ENCODE assay signal across 10 cellular contexts in the genomic region with DNA sequence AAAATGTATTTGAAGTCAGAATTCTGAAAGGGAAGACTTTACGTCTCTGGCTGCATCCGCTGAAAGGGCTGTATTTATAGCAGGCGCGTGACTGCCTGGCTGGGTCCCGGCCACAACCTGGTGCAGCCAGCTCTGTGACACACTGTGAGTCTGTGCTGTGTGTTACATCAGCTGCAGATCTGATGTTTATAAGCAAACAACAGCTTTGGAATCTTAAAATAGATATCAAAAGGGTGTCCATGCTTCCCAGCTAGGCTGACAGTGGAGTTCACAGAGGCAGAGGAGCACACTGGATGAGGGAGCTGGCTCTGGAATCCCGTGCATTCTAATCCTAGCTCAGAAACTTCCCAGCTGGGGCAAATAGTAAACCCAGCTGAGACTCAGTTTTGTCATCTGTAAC.
DNase-seq lines count a peak whose midpoint lies in the region; ATAC-seq and TF ChIP-seq lines count a peak whose summit lies in the region.
"Had no signal": no experiment of that assay in that cellular context is flagged by ENCODE, and none has a peak within 500 bp of the region (broad histone marks: within the 10 kb centered on the region; RNA-seq: fewer than 3 reads in every experiment).

No MANE protein-coding gene starts in this region.

- no peaks in the 10 kb centered on the region for H3K9me3 Mint-ChIP-seq in activated CD8-positive, alpha-beta T cell treated with anti-CD3 and anti-CD28 coated beads, Interleukin-2, amount 10 ng/mL, durations not matched to agents 7 days and 5 days (ENCODE audit: insufficient read depth)

- no peaks in the 10 kb centered on the region for H3K36me3 Mint-ChIP-seq in activated CD8-positive, alpha-beta T cell treated with anti-CD3 and anti-CD28 coated beads, Interleukin-2, amount 10 ng/mL, durations not matched to agents 7 days and 5 days (ENCODE audit: low read depth)
- H3K36me3 Mint-ChIP-seq: naive B cell had no signal

- no peaks in the 10 kb centered on the region for H3K4me1 Mint-ChIP-seq in activated CD8-positive, alpha-beta T cell treated with anti-CD3 and anti-CD28 coated beads, Interleukin-2, amount 10 ng/mL, durations not matched to agents 7 days and 5 days (ENCODE audit: low read depth)
- H3K4me1 Mint-ChIP-seq: naive B cell had no signal

- H3K4me2 ChIP-seq in SU-DHL-6 (ENCODE audit: low read depth, low read length, poor library complexity, severe bottlenecking), result peak overlapping the region; percentile 76

- peak; percentile 52 for DNase-seq in DMS153 treated with DMSO at 0.1 percent for 48 hours (lab: John Stamatoyannopoulos, UW; ENCODE audit: unreplicated experiment)
- DNase-seq in Right ventricle myocardium superior, result peak; percentile 67
- DNase-seq in putamen (ENCODE audit: low spot score), result peak; percentile 64
- DNase-seq in LoVo (ENCODE audit: low spot score), result no peak
- no peak for DNase-seq in NOMO-1 treated with DMSO at 0.1 percent for 48 hours (lab: John Stamatoyannopoulos, UW; ENCODE audit: unreplicated experiment)
- DNase-seq in activated CD8-positive, alpha-beta T cell treated with anti-CD3 and anti-CD28 coated beads, Interleukin-2, amount 10 ng/mL, durations not matched to agents 7 days and 5 days, result no peak
- DNase-seq: naive B cell, NCI-H2029 had no signal

- no peaks in the 10 kb centered on the region for H3K36me3 ChIP-seq in SU-DHL-6 (ENCODE audit: low read length)

- TF ChIP-seq CTCF in SU-DHL-6 (IDR thresholded peaks at IDR 0.05; ENCODE audit: insufficient read depth, low read length, poor library complexity, severe bottlenecking), result no peak

- POLR2A ChIA-PET in activated CD8-positive, alpha-beta T cell treated with anti-CD3 and anti-CD28 coated beads, Interleukin-2, amount 10 ng/mL, durations not matched to agents 7 days and 5 days (lab: Charles Lee), result no interaction called here

- no peaks in the 10 kb centered on the region for H3K79me2 ChIP-seq in SU-DHL-6 (ENCODE audit: insufficient read depth, low read length)

- CTCF ChIA-PET in activated CD8-positive, alpha-beta T cell treated with anti-CD3 and anti-CD28 coated beads, Interleukin-2, amount 10 ng/mL, durations not matched to agents 7 days and 5 days (lab: Charles Lee), result no interaction called here

- H3K27ac ChIP-seq in SU-DHL-6 (ENCODE audit: low read depth, low read length), result peak overlapping the region; percentile 99

- H3F3A ChIP-seq in SU-DHL-6 (ENCODE audit: insufficient read depth), result peaks cover 18% of the 10 kb centered on the region

- H3K27me3 Mint-ChIP-seq in activated CD8-positive, alpha-beta T cell treated with anti-CD3 and anti-CD28 coated beads, Interleukin-2, amount 10 ng/mL, durations not matched to agents 7 days and 5 days (ENCODE audit: low read depth), result no peaks in the 10 kb centered on the region

- no peaks in the 10 kb centered on the region for H3K27me3 ChIP-seq in SU-DHL-6 (ENCODE audit: low read length)

- H2AFZ ChIP-seq in SU-DHL-6 (ENCODE audit: low read depth, low read length, severe bottlenecking), result peak overlapping the region; percentile 39

- peak overlapping the region; percentile 57 for H3K9ac ChIP-seq in SU-DHL-6 (ENCODE audit: low read length)

- H3K9me3 ChIP-seq in SU-DHL-6 (ENCODE audit: insufficient read depth, low read length), result no peaks in the 10 kb centered on the region

- no peak overlapping the region for H3K4me3 Mint-ChIP-seq in activated CD8-positive, alpha-beta T cell treated with anti-CD3 and anti-CD28 coated beads, Interleukin-2, amount 10 ng/mL, durations not matched to agents 7 days and 5 days
- H3K4me3 Mint-ChIP-seq: naive B cell had no signal

- H3K4me3 ChIP-seq in SU-DHL-6 (ENCODE audit: insufficient read depth, low read length, poor library complexity, severe bottlenecking), result peak overlapping the region; percentile 20

- intact Hi-C loops in Right ventricle myocardium superior (cut with DNase I), result no loop called here

- ATAC-seq in Right ventricle myocardium superior (ENCODE audit: poor library complexity) (peak; percentile 99), GM21619 (IDR thresholded peaks at IDR 0.05; ENCODE audit: unreplicated experiment) (no peak)
- no peak for ATAC-seq in activated CD8-positive, alpha-beta T cell treated with anti-CD3 and anti-CD28 coated beads, Interleukin-2, amount 10 ng/mL, durations not matched to agents 7 days and 5 days

- no peaks in the 10 kb centered on the region for H4K20me1 ChIP-seq in SU-DHL-6 (ENCODE audit: low read depth, low read length)

- H3K27ac Mint-ChIP-seq in activated CD8-positive, alpha-beta T cell treated with anti-CD3 and anti-CD28 coated beads, Interleukin-2, amount 10 ng/mL, durations not matched to agents 7 days and 5 days, result no peak overlapping the region
- H3K27ac Mint-ChIP-seq: naive B cell had no signal

- no peaks in the 10 kb centered on the region for H3K9me2 ChIP-seq in SU-DHL-6 (replicated peaks; ENCODE audit: insufficient read depth, low read length)

Comparison
In these comparisons a context has a peak if more than half of its experiments do, and no peak if none do; other contexts are left out.
1. DNase-seq: peak in DMS153 treated with DMSO at 0.1 percent for 48 hours (single experiment), Right ventricle myocardium superior (single experiment) and putamen (single experiment); none in LoVo (single experiment), NOMO-1 treated with DMSO at 0.1 percent for 48 hours (single experiment) and activated CD8-positive, alpha-beta T cell treated with anti-CD3 and anti-CD28 coated beads, Interleukin-2, amount 10 ng/mL, durations not matched to agents 7 days and 5 days (single experiment).